Comparison of ENCODE assay signal across 32 cellular contexts in the genomic region with DNA sequence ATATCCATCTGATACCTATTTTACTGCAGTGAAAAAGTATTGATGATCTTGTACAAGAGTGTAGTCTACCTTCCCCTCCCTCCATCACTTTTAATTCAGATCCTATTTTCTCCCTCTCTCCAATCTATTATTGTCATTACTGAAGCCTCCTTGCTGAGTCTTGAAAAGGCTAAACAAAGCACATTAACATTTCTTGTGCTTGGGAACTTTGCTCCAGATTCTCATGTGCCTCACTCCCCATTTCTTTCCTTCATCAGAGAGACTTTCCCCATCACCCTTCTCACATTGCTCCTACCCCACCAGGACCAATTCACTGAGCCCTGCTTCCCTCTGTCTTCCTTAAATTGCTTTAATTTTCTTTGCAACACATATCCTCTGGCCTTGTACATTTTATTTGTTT.
"Had no signal": no experiment of that assay in that cellular context is flagged by ENCODE, and none has a peak within 500 bp of the region (broad histone marks: within the 10 kb centered on the region; RNA-seq: fewer than 3 reads in every experiment).

No MANE protein-coding gene starts in this region.

- H3K9me3 ChIP-seq: ascending aorta, colonic mucosa, mucosa of descending colon, ovary, right lobe of liver, testis had no signal

- H3K4me3 ChIP-seq: adrenal gland, ascending aorta, cardiac muscle cell, colonic mucosa, left ventricle myocardium inferior, lung, mucosa of descending colon, ovary, right lobe of liver, testis, transverse colon had no signal

- H3K27ac Mint-ChIP-seq: activated CD4-positive, alpha-beta memory T cell treated with anti-CD3 and anti-CD28 coated beads for 36 hours; activated naive CD4-positive, alpha-beta T cell treated with anti-CD3 and anti-CD28 coated beads for 36 hours; activated naive CD8-positive, alpha-beta T cell treated with anti-CD3 and anti-CD28 coated beads for 36 hours; activated T-helper 1 cell treated with anti-CD3 and anti-CD28 coated beads, Interleukin-12 subunit alpha, Interleukin-12 subunit beta, Interleukin-2, Interleukin-4 antibody, amounts not matched to agents 30 ng/mL and 10 ng/mL and 1 ng/mL, durations not matched to agents 14 hours and 24 hours and 36 hours; brain; natural killer cell treated with Interleukin-12 subunit alpha and Interleukin-12 subunit beta and Interleukin-15 and Interleukin-18, amount 100 ng/mL, for 72 hours; progenitor cell of endocrine pancreas; T-cell; T-helper 2 cell treated with Interferon-gamma antibody and Interleukin-4, amounts not matched to agents 5 μg/mL and 100 μg/mL, for 36 hours had no signal

- H3K36me3 ChIP-seq: adrenal gland, ascending aorta, cardiac muscle cell, colonic mucosa, left ventricle myocardium inferior, ovary, right lobe of liver, transverse colon had no signal

- ATAC-seq: activated CD4-positive, CD25-positive, alpha-beta regulatory T cell treated with anti-CD3 and anti-CD28 coated beads, Interleukin-2, amount 50 U/mL, for 24 hours; mucosa of descending colon; natural killer cell treated with Interleukin-12 subunit alpha and Interleukin-12 subunit beta and Interleukin-15 and Interleukin-18, amount 100 ng/mL, for 72 hours; right lobe of liver; T-cell had no signal

- H3K4me1 ChIP-seq: adrenal gland, ascending aorta, colonic mucosa, left ventricle myocardium inferior, right lobe of liver, testis, transverse colon had no signal

- H3K4me1 Mint-ChIP-seq: activated naive CD8-positive, alpha-beta T cell treated with anti-CD3 and anti-CD28 coated beads for 36 hours; T-cell had no signal

- H3K27me3 Mint-ChIP-seq: activated CD4-positive, alpha-beta memory T cell treated with anti-CD3 and anti-CD28 coated beads for 36 hours; activated naive CD8-positive, alpha-beta T cell treated with anti-CD3 and anti-CD28 coated beads for 36 hours; natural killer cell treated with Interleukin-12 subunit alpha and Interleukin-12 subunit beta and Interleukin-15 and Interleukin-18, amount 100 ng/mL, for 72 hours; progenitor cell of endocrine pancreas; T-cell had no signal

- H3K36me3 Mint-ChIP-seq: activated CD4-positive, alpha-beta memory T cell treated with anti-CD3 and anti-CD28 coated beads for 36 hours; activated naive CD8-positive, alpha-beta T cell treated with anti-CD3 and anti-CD28 coated beads for 36 hours; brain; T-cell had no signal

- H3K27me3 ChIP-seq: adrenal gland, ascending aorta, cardiac muscle cell, colonic mucosa, ovary, right lobe of liver, testis, transverse colon had no signal

- DNase-seq: activated CD4-positive, alpha-beta memory T cell treated with anti-CD3 and anti-CD28 coated beads for 36 hours; activated CD4-positive, alpha-beta T cell treated with anti-CD3 and anti-CD28 coated beads for 48 hours; activated CD8-positive, alpha-beta memory T cell treated with anti-CD3 and anti-CD28 coated beads, Interleukin-2, amount 50 U/mL, for 4 hours; activated effector memory CD4-positive, alpha-beta T cell treated with anti-CD3 and anti-CD28 coated beads, Interleukin-2, amount 50 U/mL, for 16 hours; activated naive CD4-positive, alpha-beta T cell treated with anti-CD3 and anti-CD28 coated beads for 36 hours; activated naive CD8-positive, alpha-beta T cell treated with anti-CD3 and anti-CD28 coated beads for 36 hours; activated T-cell treated with anti-CD3 and anti-CD28 coated beads, Interleukin-2, amount 50 U/mL, for 1 hour; adrenal gland; cerebellar nuclear complex; colonic mucosa; effector memory CD4-positive, alpha-beta T cell; glutamatergic neuron; islet precursor cell; left ventricle myocardium inferior; mucosa of descending colon; ovary; right lobe of liver; stimulated activated CD4-positive, alpha-beta T cell treated with anti-CD3 and anti-CD28 coated beads, Interleukin-2, amount 100 ng/mL, for 48 hours; stimulated activated naive CD4-positive, alpha-beta T cell treated with Interleukin-2 at 50 U/mL for 16 hours; T-cell; testis; transverse colon had no signal

- H3K4me3 Mint-ChIP-seq: activated CD4-positive, alpha-beta memory T cell treated with anti-CD3 and anti-CD28 coated beads for 36 hours; activated naive CD4-positive, alpha-beta T cell treated with anti-CD3 and anti-CD28 coated beads for 36 hours; activated naive CD8-positive, alpha-beta T cell treated with anti-CD3 and anti-CD28 coated beads for 36 hours; activated T-helper 1 cell treated with anti-CD3 and anti-CD28 coated beads, Interleukin-12 subunit alpha, Interleukin-12 subunit beta, Interleukin-2, Interleukin-4 antibody, amounts not matched to agents 30 ng/mL and 10 ng/mL and 1 ng/mL, durations not matched to agents 14 hours and 24 hours and 36 hours; brain; natural killer cell treated with Interleukin-12 subunit alpha and Interleukin-12 subunit beta and Interleukin-15 and Interleukin-18, amount 100 ng/mL, for 72 hours; T-cell; T-helper 2 cell treated with Interferon-gamma antibody and Interleukin-4, amounts not matched to agents 5 μg/mL and 100 μg/mL, for 36 hours had no signal

- H3K27ac ChIP-seq: adrenal gland, ascending aorta, cardiac muscle cell, colonic mucosa, left ventricle myocardium inferior, ovary, right lobe of liver, testis, transverse colon, VCaP had no signal
